In the genomic region with DNA sequence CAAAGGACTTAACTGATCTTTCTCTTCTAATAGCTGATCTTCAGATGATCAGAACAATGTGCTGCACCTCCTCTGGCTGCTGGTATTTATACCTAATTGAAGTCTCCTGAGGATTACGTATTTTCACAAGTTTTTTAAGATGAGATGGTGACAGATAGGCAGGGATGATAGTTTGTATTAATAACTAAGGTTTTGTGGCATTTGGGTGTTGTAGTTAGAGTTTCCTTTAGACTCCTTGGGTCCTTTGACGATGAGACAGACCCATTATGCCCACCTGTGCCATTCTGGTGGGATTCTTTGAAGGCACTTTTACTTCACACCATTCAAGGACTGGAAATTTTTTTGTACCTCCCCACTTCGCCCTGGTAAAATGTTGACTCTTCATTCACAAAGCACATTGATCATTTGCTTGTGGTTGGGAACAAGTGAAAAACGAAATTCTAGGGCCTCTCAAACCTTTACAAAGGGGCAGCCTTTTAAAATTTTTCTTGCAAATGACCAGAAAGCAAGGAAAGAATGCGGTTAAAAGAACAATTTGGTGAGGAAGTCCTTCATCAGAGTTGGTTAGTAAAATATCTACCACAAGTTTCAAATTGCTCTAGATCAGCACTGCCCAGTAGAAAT, we compare ENCODE assay signal across 11 cellular contexts. TPM values are rescaled to one million over a fixed set of nuclear protein-coding genes. Genes with fewer than 3 reads are reported as not detected.
DNase-seq lines count a peak whose midpoint lies in the region; ATAC-seq and TF ChIP-seq lines count a peak whose summit lies in the region.
"Had no signal": no experiment of that assay in that cellular context is flagged by ENCODE, and none has a peak within 500 bp of the region (broad histone marks: within the 10 kb centered on the region; RNA-seq: fewer than 3 reads in every experiment).

A gene (minus strand): TSS at position 60 of the 624 bp plus-strand sequence. CDS start 125 bp downstream, outside the sequence.

- no peaks in the 10 kb centered on the region for H4K20me1 ChIP-seq in GM23338 (replicated peaks; ENCODE audit: insufficient read depth)

- no peaks in the 10 kb centered on the region for H3K79me2 ChIP-seq in GM23338 (replicated peaks; ENCODE audit: insufficient read depth)

- peak; percentile 59 for ATAC-seq in CD4-positive, alpha-beta T cell (ENCODE audit: poor library complexity)
- ATAC-seq in GM19035 (IDR thresholded peaks at IDR 0.05; ENCODE audit: unreplicated experiment): peak; percentile 53
- ATAC-seq in HG02852 (IDR thresholded peaks at IDR 0.05; ENCODE audit: unreplicated experiment): peak; percentile 52
- ATAC-seq in activated CD8-positive, alpha-beta T cell treated with anti-CD3 and anti-CD28 coated beads for 36 hours: peak; percentile 52
- no peak for ATAC-seq in GM23338

- H3F3A ChIP-seq in GM23338 (replicated peaks; ENCODE audit: low read depth): no peaks in the 10 kb centered on the region

- H3K36me3 Mint-ChIP-seq in CD4-positive, alpha-beta T cell (ENCODE audit: low read depth): no peaks in the 10 kb centered on the region
- H3K36me3 Mint-ChIP-seq in activated CD8-positive, alpha-beta T cell treated with anti-CD3 and anti-CD28 coated beads for 36 hours (ENCODE audit: low read depth): peaks cover 22% of the 10 kb centered on the region
- no peaks in the 10 kb centered on the region for H3K36me3 Mint-ChIP-seq in GM23338 (ENCODE audit: low read depth)

- H3K36me3 ChIP-seq in GM23338 (ENCODE audit: insufficient read depth): no peaks in the 10 kb centered on the region

- no peaks in the 10 kb centered on the region for H3K4me1 ChIP-seq in GM23338 (ENCODE audit: insufficient read depth)

- intact Hi-C loops in CD4-positive, alpha-beta T cell (cut with DNase I, micrococcal nuclease): loop anchor here (2.0 to 5.0 kb wide), 2 partner anchors 47 to 117 kb away; no protein-coding TSS in a partner anchor
- intact Hi-C loops in activated CD8-positive, alpha-beta T cell treated with anti-CD3 and anti-CD28 coated beads for 36 hours (cut with micrococcal nuclease): loop anchor here (2.0 to 5.0 kb wide), 2 partner anchors 41 to 117 kb away; no protein-coding TSS in a partner anchor

- no peak within 1 kb of the TSS for H3K4me3 ChIP-seq in GM23338

- POLR2A ChIA-PET in CD4-positive, alpha-beta T cell (lab: Charles Lee): interaction anchor here (0.5 kb wide), 1 partner anchor 12 kb away, joined by 3 read pairs; no protein-coding TSS in a partner anchor
- POLR2A ChIA-PET in activated CD8-positive, alpha-beta T cell treated with anti-CD3 and anti-CD28 coated beads for 36 hours (lab: Charles Lee): interaction anchor here (2.0 kb wide), 1 partner anchor 21 kb away, joined by 11 read pairs; no protein-coding TSS in a partner anchor

- TF ChIP-seq CTCF in CD4-positive, alpha-beta T cell (IDR thresholded peaks at IDR 0.05): no peak
- no peak for TF ChIP-seq CTCF in activated CD8-positive, alpha-beta T cell treated with anti-CD3 and anti-CD28 coated beads for 36 hours (IDR thresholded peaks at IDR 0.05)
- no peak for TF ChIP-seq CTCF in GM23338 (conservative IDR thresholded peaks at IDR 0.05; ENCODE audit: low read depth in 2 of 2)

- peak within 1 kb of the TSS; percentile 34 for H3K4me3 Mint-ChIP-seq in CD4-positive, alpha-beta T cell
- H3K4me3 Mint-ChIP-seq in activated CD8-positive, alpha-beta T cell treated with anti-CD3 and anti-CD28 coated beads for 36 hours: peak within 1 kb of the TSS; percentile 82
- no peak within 1 kb of the TSS for H3K4me3 Mint-ChIP-seq in GM23338

- H3K9me2 ChIP-seq in GM23338 (ENCODE audit: insufficient read depth): no peaks in the 10 kb centered on the region

- peak within 1 kb of the TSS; percentile 67 for H3K27ac Mint-ChIP-seq in CD4-positive, alpha-beta T cell
- H3K27ac Mint-ChIP-seq in activated CD8-positive, alpha-beta T cell treated with anti-CD3 and anti-CD28 coated beads for 36 hours: peak within 1 kb of the TSS; percentile 80
- H3K27ac Mint-ChIP-seq in GM23338: no peak within 1 kb of the TSS

- no peaks in the 10 kb centered on the region for H3K27me3 Mint-ChIP-seq in CD4-positive, alpha-beta T cell
- no peaks in the 10 kb centered on the region for H3K27me3 Mint-ChIP-seq in activated CD8-positive, alpha-beta T cell treated with anti-CD3 and anti-CD28 coated beads for 36 hours
- H3K27me3 Mint-ChIP-seq in GM23338 (ENCODE audit: insufficient read depth, low read depth, poor library complexity): no peaks in the 10 kb centered on the region

- DNase-seq in CD4-positive, alpha-beta T cell: no peak
- DNase-seq in activated CD8-positive, alpha-beta T cell treated with anti-CD3 and anti-CD28 coated beads for 36 hours: peak; percentile 42
- no peak for DNase-seq in SIG-M5 (lab: John Stamatoyannopoulos, UW)
- no peak for DNase-seq in NCI-H748 treated with DMSO at 0.1 percent for 48 hours (lab: John Stamatoyannopoulos, UW)
- no peak for DNase-seq in NCI-H146 (lab: John Stamatoyannopoulos, UW)
- no peak for DNase-seq in GM23338 (ENCODE audit: low spot score)
- DNase-seq: IMR-90, NCI-H2029 treated with DMSO at 0.1 percent for 48 hours had no signal

- H3K27ac ChIP-seq in CD4-positive, alpha-beta T cell (ENCODE audit: low read depth, low read length): no peak within 1 kb of the TSS
- no peak within 1 kb of the TSS for H3K27ac ChIP-seq in GM23338 (ENCODE audit: low read depth)

- H3K4me2 ChIP-seq in GM23338: no peak within 1 kb of the TSS

- H3K9me3 ChIP-seq in CD4-positive, alpha-beta T cell (ENCODE audit: control insufficient read depth, low read length): no peaks in the 10 kb centered on the region

- CTCF ChIA-PET in CD4-positive, alpha-beta T cell (lab: Charles Lee): interaction anchor here (1.5 kb wide), 2 partner anchors 119 to 153 kb away, joined by 3 read pairs; no protein-coding TSS in a partner anchor
- CTCF ChIA-PET in activated CD8-positive, alpha-beta T cell treated with anti-CD3 and anti-CD28 coated beads for 36 hours (lab: Charles Lee): interaction anchor here (1.0 to 5.0 kb wide), 12 partner anchors 9 to 151 kb away, joined by 3 to 107 read pairs (median 15); no protein-coding TSS in a partner anchor

- no peak within 1 kb of the TSS; the same call in 1 of the 2 replicates for H2AFZ ChIP-seq in GM23338

- no peaks in the 10 kb centered on the region for H3K9me3 Mint-ChIP-seq in CD4-positive, alpha-beta T cell
- no peaks in the 10 kb centered on the region for H3K9me3 Mint-ChIP-seq in activated CD8-positive, alpha-beta T cell treated with anti-CD3 and anti-CD28 coated beads for 36 hours
- no peaks in the 10 kb centered on the region for H3K9me3 Mint-ChIP-seq in GM23338

- no peaks in the 10 kb centered on the region for H3K27me3 ChIP-seq in CD4-positive, alpha-beta T cell (ENCODE audit: control insufficient read depth, insufficient read depth, low read length)
- no peaks in the 10 kb centered on the region for H3K27me3 ChIP-seq in GM23338 (ENCODE audit: insufficient read depth)

- H3K4me1 Mint-ChIP-seq in CD4-positive, alpha-beta T cell (ENCODE audit: low read depth): peaks cover 18% of the 10 kb centered on the region
- peaks cover 58% of the 10 kb centered on the region for H3K4me1 Mint-ChIP-seq in activated CD8-positive, alpha-beta T cell treated with anti-CD3 and anti-CD28 coated beads for 36 hours (ENCODE audit: low read depth)
- H3K4me1 Mint-ChIP-seq in GM23338: no peaks in the 10 kb centered on the region

TF ChIP-seq in GM23338, 12 proteins besides CTCF, POLR2A, EP300 and RAD21 (continues in another document):
- TF ChIP-seq JUNB (IDR thresholded peaks at IDR 0.05; ENCODE audit: unreplicated experiment): no peak
- no peak for TF ChIP-seq NANOG (IDR thresholded peaks at IDR 0.05; ENCODE audit: borderline replicate concordance)
- no peak for TF ChIP-seq ZNF114 (CRISPR knock-in tag; IDR thresholded peaks at IDR 0.05)
- TF ChIP-seq, protein P1, sequence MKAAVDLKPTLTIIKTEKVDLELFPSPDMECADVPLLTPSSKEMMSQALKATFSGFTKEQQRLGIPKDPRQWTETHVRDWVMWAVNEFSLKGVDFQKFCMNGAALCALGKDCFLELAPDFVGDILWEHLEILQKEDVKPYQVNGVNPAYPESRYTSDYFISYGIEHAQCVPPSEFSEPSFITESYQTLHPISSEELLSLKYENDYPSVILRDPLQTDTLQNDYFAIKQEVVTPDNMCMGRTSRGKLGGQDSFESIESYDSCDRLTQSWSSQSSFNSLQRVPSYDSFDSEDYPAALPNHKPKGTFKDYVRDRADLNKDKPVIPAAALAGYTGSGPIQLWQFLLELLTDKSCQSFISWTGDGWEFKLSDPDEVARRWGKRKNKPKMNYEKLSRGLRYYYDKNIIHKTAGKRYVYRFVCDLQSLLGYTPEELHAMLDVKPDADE (IDR thresholded peaks at IDR 0.05): no peak
- TF ChIP-seq, protein P2, sequence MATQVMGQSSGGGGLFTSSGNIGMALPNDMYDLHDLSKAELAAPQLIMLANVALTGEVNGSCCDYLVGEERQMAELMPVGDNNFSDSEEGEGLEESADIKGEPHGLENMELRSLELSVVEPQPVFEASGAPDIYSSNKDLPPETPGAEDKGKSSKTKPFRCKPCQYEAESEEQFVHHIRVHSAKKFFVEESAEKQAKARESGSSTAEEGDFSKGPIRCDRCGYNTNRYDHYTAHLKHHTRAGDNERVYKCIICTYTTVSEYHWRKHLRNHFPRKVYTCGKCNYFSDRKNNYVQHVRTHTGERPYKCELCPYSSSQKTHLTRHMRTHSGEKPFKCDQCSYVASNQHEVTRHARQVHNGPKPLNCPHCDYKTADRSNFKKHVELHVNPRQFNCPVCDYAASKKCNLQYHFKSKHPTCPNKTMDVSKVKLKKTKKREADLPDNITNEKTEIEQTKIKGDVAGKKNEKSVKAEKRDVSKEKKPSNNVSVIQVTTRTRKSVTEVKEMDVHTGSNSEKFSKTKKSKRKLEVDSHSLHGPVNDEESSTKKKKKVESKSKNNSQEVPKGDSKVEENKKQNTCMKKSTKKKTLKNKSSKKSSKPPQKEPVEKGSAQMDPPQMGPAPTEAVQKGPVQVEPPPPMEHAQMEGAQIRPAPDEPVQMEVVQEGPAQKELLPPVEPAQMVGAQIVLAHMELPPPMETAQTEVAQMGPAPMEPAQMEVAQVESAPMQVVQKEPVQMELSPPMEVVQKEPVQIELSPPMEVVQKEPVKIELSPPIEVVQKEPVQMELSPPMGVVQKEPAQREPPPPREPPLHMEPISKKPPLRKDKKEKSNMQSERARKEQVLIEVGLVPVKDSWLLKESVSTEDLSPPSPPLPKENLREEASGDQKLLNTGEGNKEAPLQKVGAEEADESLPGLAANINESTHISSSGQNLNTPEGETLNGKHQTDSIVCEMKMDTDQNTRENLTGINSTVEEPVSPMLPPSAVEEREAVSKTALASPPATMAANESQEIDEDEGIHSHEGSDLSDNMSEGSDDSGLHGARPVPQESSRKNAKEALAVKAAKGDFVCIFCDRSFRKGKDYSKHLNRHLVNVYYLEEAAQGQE (IDR thresholded peaks at IDR 0.05; ENCODE audit: unreplicated experiment): no peak
- TF ChIP-seq CREB1 (CRISPR knock-in tag; IDR thresholded peaks at IDR 0.05; ENCODE audit: low read depth): no peak
- TF ChIP-seq EZH2 (IDR thresholded peaks at IDR 0.05; ENCODE audit: low read depth, unreplicated experiment): no peak
- no peak for TF ChIP-seq STAT1 (IDR thresholded peaks at IDR 0.05; ENCODE audit: unreplicated experiment)

RNA-seq across cellular contexts. Expression of the gene that starts here (rescaled TPM):
- 1 to 10 TPM; 2.9 to 3.2 TPM for total RNA-seq in CD4-positive, alpha-beta T cell
- total RNA-seq in activated CD8-positive, alpha-beta T cell treated with anti-CD3 and anti-CD28 coated beads for 36 hours: 10 to 100 TPM; 42.7 to 43.6 TPM
- total RNA-seq in GM23338 (2014; rRNA removed; shearing (Covaris generic)): not detected in 2 replicates
- not detected in 2 replicates for polyA plus RNA-seq in GM23338 (2016; fragmentation: Nextera tagmentation; extraction: Ambion mirVana)
- total RNA-seq: IMR-90, mesenteric fat pad had no signal
- polyA plus RNA-seq: IMR-90 had no signal

Comparison
In these comparisons a context has a peak if more than half of its experiments do, and no peak if none do; other contexts are left out.
1. RNA of the gene that starts here (total RNA-seq): 42.7 to 43.6 TPM in activated CD8-positive, alpha-beta T cell treated with anti-CD3 and anti-CD28 coated beads for 36 hours; 2.9 to 3.2 TPM in CD4-positive, alpha-beta T cell and not detected in GM23338; every median in the first group is over 10 times any median in the second.